Comparison of ENCODE assay signal across 1 cellular context in genomic region chr14:74019408-74019714, GRCh38.
TF ChIP-seq lines count a peak whose summit lies in the region.

No MANE protein-coding gene starts in this region.

TF ChIP-seq in HepG2, 621 proteins besides CTCF, POLR2A, EP300 and RAD21 (continued from another document):
- peak; percentile 8; the same call in 1 of the 2 replicates for TF ChIP-seq ZNF687 (CRISPR knock-in tag; IDR thresholded peaks at IDR 0.05)
- TF ChIP-seq ZNF142 (CRISPR knock-in tag; IDR thresholded peaks at IDR 0.05): no peak; the same call in 1 of the 2 replicates
